In the genomic region with DNA sequence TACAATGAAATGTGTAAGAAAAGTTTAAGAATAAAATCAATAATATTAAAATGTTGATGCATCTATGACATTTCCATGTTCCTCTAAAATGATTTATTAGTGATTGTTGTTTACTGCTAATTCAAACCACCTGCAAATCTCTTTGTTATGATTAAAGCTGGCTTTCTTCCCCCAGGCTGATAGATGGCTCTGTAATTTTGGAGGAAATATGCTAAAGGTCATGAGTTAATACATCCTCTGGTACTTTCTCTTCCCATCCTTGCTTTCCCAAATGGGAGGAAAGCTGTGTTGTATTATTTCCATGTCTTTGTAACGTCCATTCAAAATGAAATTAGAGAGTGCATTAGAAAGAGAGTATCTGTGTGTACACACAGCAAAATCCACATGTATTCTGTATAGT, we compare ENCODE assay signal across 28 cellular contexts.
"Had no signal": no experiment of that assay in that cellular context is flagged by ENCODE, and none has a peak within 500 bp of the region (broad histone marks: within the 10 kb centered on the region; RNA-seq: fewer than 3 reads in every experiment).

No MANE protein-coding gene starts in this region.

- H3K9ac ChIP-seq: neural progenitor cell had no signal

- H2AFZ ChIP-seq: hepatocyte, neural progenitor cell had no signal

- H3K4me2 ChIP-seq: hepatocyte, neural progenitor cell, smooth muscle cell had no signal

- H3K4me1 Mint-ChIP-seq: naive B cell; stimulated activated naive CD8-positive, alpha-beta T cell treated with anti-CD3 and anti-CD28 coated beads, Interleukin-15, amount 100 ng/mL, for 72 hours had no signal

- H3K9me3 ChIP-seq: left lung, mucosa of descending colon, prostate gland, right atrium auricular region, suprapubic skin, transverse colon, upper lobe of right lung, uterus had no signal

- H3K27me3 Mint-ChIP-seq: naive B cell; stimulated activated naive CD8-positive, alpha-beta T cell treated with anti-CD3 and anti-CD28 coated beads, Interleukin-15, amount 100 ng/mL, for 72 hours had no signal

- H3K36me3 ChIP-seq: gastroesophageal sphincter, heart left ventricle, left lung, neural progenitor cell, prostate gland, right atrium auricular region, suprapubic skin, transverse colon, upper lobe of right lung, uterus had no signal

- H3K36me3 Mint-ChIP-seq: mesothelial cell of epicardium; naive B cell; natural killer cell treated with Interleukin-12 subunit alpha and Interleukin-12 subunit beta and Interleukin-15 and Interleukin-18, amount 100 ng/mL, for 72 hours; neural progenitor cell had no signal

- H3K4me3 Mint-ChIP-seq: effector memory CD8-positive, alpha-beta T cell; mesothelial cell of epicardium; naive B cell; natural killer cell treated with Interleukin-12 subunit alpha and Interleukin-12 subunit beta and Interleukin-15 and Interleukin-18, amount 100 ng/mL, for 72 hours; neural progenitor cell; stimulated activated naive CD8-positive, alpha-beta T cell treated with anti-CD3 and anti-CD28 coated beads, Interleukin-15, amount 100 ng/mL, for 72 hours had no signal

- H3K4me3 ChIP-seq: gastroesophageal sphincter, heart left ventricle, hepatocyte, left lung, mucosa of descending colon, neural progenitor cell, prostate gland, right atrium auricular region, smooth muscle cell, suprapubic skin, transverse colon, upper lobe of right lung, uterus had no signal

- H3K27ac ChIP-seq: foreskin keratinocyte, gastroesophageal sphincter, heart left ventricle, hepatocyte, left lung, neural progenitor cell, prostate gland, right atrium auricular region, suprapubic skin, transverse colon, upper lobe of right lung, uterus had no signal

- DNase-seq: cortex of kidney; effector memory CD8-positive, alpha-beta T cell; foreskin keratinocyte; heart left ventricle; left cardiac atrium; left lung; mesenchymal stem cell; mucosa of descending colon; naive B cell; stimulated activated CD4-positive, alpha-beta T cell treated with anti-CD3 and anti-CD28 coated beads, Interleukin-12 subunit alpha, Interleukin-12 subunit beta, amount 100 ng/mL, for 4 hours; stimulated activated CD4-positive, alpha-beta T cell treated with anti-CD3 and anti-CD28 coated beads, Interleukin-1b, Interleukin-23, amount 100 ng/mL, for 48 hours; stimulated activated CD4-positive, alpha-beta T cell treated with anti-CD3 and anti-CD28 coated beads, Interleukin-4, amount 100 ng/mL, for 1 hour; stimulated activated CD8-positive, alpha-beta memory T cell treated with anti-CD3 and anti-CD28 coated beads, Interleukin-4, amount 100 ng/mL, for 48 hours; stimulated activated naive CD4-positive, alpha-beta T cell; stimulated activated naive CD8-positive, alpha-beta T cell treated with anti-CD3 and anti-CD28 coated beads, Interleukin-15, amount 100 ng/mL, for 72 hours; transverse colon; upper lobe of right lung; uterus had no signal

- H3K27ac Mint-ChIP-seq: effector memory CD8-positive, alpha-beta T cell; mesothelial cell of epicardium; naive B cell; natural killer cell treated with Interleukin-12 subunit alpha and Interleukin-12 subunit beta and Interleukin-15 and Interleukin-18, amount 100 ng/mL, for 72 hours; neural progenitor cell; stimulated activated naive CD8-positive, alpha-beta T cell treated with anti-CD3 and anti-CD28 coated beads, Interleukin-15, amount 100 ng/mL, for 72 hours had no signal

- ATAC-seq: effector memory CD8-positive, alpha-beta T cell; foreskin keratinocyte; gastroesophageal sphincter; heart left ventricle; left cardiac atrium; left lung; mucosa of descending colon; natural killer cell treated with Interleukin-12 subunit alpha and Interleukin-12 subunit beta and Interleukin-15 and Interleukin-18, amount 100 ng/mL, for 72 hours; sciatic nerve; stimulated activated naive CD8-positive, alpha-beta T cell treated with anti-CD3 and anti-CD28 coated beads, Interleukin-15, amount 100 ng/mL, for 72 hours; upper lobe of right lung had no signal

- H3K79me2 ChIP-seq: hepatocyte had no signal

- H3K4me1 ChIP-seq: foreskin keratinocyte, gastroesophageal sphincter, heart left ventricle, left lung, neural progenitor cell, prostate gland, right atrium auricular region, suprapubic skin, transverse colon, upper lobe of right lung, uterus had no signal

- H3K27me3 ChIP-seq: foreskin keratinocyte, gastroesophageal sphincter, heart left ventricle, hepatocyte, left lung, neural progenitor cell, right atrium auricular region, suprapubic skin, transverse colon, upper lobe of right lung, uterus had no signal

- H3K9me3 Mint-ChIP-seq: effector memory CD8-positive, alpha-beta T cell had no signal
